ENCODE assay signal across 8 cellular contexts in the genomic region with DNA sequence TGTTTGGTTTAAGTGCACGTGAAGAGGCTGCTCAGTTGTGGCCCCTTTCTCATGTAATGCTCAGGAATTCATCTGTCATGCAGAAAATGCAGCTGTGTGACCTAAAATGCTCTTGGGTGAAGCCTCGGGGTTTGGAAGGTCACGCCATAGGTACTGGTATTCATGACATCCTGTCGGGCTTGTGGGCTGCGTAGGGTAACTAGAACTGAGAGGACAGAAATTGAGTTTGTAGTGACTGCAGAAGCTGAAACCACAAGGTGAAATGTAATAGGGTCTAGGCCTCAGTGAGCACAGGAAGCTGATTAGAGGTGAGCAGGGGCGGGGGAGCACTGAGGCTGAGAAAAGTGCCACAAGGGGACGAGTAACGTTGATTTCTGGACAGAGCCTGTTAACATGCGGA.
A peak's percentile ranks its signal among the peaks of the same experiment; 100 is the strongest.
DNase-seq lines count a peak whose midpoint lies in the region; ATAC-seq and TF ChIP-seq lines count a peak whose summit lies in the region.

No MANE protein-coding gene starts in this region.

- no peak for TF ChIP-seq CTCF in testis (IDR thresholded peaks at IDR 0.05)

- no peaks in the 10 kb centered on the region for H3K9me3 ChIP-seq in testis

- H3K27ac ChIP-seq in testis = no peak overlapping the region

- no peak for TF ChIP-seq POLR2A in testis (IDR thresholded peaks at IDR 0.05)

- no peaks in the 10 kb centered on the region for H3K36me3 ChIP-seq in testis (ENCODE audit: low read depth, missing control alignments)

- DNase-seq in GM19238 (ENCODE audit: insufficient read length, low spot score) (peak; percentile 46), NCI-H524 treated with DMSO at 0.1 percent for 48 hours (lab: John Stamatoyannopoulos, UW) (no peak), NCI-H345 (lab: John Stamatoyannopoulos, UW) (no peak), AG08396 (ENCODE audit: low spot score) (no peak), testis (no peak)
- DNase-seq in activated CD8-positive, alpha-beta memory T cell treated with anti-CD3 and anti-CD28 coated beads for 48 hours (ENCODE audit: low read depth in 2 of 3, low spot score in 2 of 3) = peak in 2 of 3 experiments; percentile 7 to 18
- DNase-seq in stimulated activated CD4-positive, alpha-beta T cell treated with anti-CD3 and anti-CD28 coated beads, Interleukin-4, amount 100 ng/mL, for 4 hours = peak; percentile 4 to 19

- H3K4me3 ChIP-seq in testis = no peak overlapping the region

- WGBS in testis, 2 donors = 93 to 94% methylated on average over 9 of the region's 9 CpGs

- H3K4me1 ChIP-seq in testis = peaks cover 4% of the 10 kb centered on the region

- intact Hi-C loops in testis (cut with DNase I; ENCODE audit: low total_unique reads) = no loop called here

- no peaks in the 10 kb centered on the region for H3K27me3 ChIP-seq in testis

- peak; percentile 99 for ATAC-seq in HG03025 (IDR thresholded peaks at IDR 0.05; ENCODE audit: low FRiP score, unreplicated experiment)

Comparison
In these comparisons a context has a peak if more than half of its experiments do, and no peak if none do; other contexts are left out.
1. DNase-seq: peak in GM19238 (single experiment), activated CD8-positive, alpha-beta memory T cell treated with anti-CD3 and anti-CD28 coated beads for 48 hours (2 of 3) and stimulated activated CD4-positive, alpha-beta T cell treated with anti-CD3 and anti-CD28 coated beads, Interleukin-4, amount 100 ng/mL, for 4 hours (2 of 2); none in NCI-H524 treated with DMSO at 0.1 percent for 48 hours (single experiment), NCI-H345 (single experiment), AG08396 (single experiment) and testis (single experiment).